ENCODE assay signal across 9 cellular contexts in the genomic region with DNA sequence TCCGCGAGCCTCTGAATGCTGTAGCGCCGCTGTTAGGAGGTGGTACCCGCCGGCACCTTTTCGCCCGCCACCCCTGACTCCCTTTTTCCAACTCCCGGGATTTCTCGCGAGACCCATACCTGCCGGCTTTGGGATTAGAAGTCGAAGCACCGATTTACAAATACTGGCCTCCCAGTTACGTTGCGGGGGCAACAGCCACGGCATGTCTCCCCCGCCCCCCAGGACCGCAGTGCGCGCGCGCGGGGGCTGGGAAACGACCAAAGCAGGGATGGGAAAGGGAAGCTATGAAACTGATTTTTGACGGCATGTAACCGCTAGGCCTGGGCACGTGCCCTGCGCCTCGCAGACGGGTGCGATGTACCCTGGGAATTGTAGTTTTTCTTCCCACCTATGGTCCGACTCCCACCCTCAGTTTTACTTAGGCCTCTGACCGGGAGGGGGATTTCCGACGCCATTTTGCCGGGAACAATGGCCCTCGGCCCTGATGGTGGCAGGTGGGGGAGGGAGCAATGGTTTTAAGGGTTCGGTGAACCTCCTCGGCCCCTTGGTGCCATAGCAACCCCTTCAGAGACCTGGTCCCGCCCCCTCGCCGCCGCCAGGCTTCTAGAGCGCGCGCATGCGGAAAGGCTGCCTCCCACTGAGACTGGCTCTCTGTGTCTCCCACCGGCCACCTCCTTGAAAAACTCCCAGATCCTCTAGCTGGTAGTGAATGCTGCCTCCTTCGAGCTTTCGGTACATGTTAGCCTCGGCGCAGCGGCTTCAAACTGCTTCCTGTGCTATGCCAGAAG. TPM values are rescaled to one million over a fixed set of nuclear protein-coding genes. Genes with fewer than 3 reads are reported as not detected.
DNase-seq lines count a peak whose midpoint lies in the region; ATAC-seq and TF ChIP-seq lines count a peak whose summit lies in the region.
"Had no signal": no experiment of that assay in that cellular context is flagged by ENCODE, and none has a peak within 500 bp of the region (broad histone marks: within the 10 kb centered on the region; RNA-seq: fewer than 3 reads in every experiment).

No MANE protein-coding gene starts in this region.

- peak overlapping the region; percentile 74 for H3K27ac ChIP-seq in substantia nigra (ENCODE audit: low read depth, low read length, poor library complexity, severe bottlenecking)
- H3K27ac ChIP-seq: BLaER1 had no signal

- peak overlapping the region; percentile 83 to 91 for H3K4me3 Mint-ChIP-seq in activated T-cell treated with anti-CD3 and anti-CD28 coated beads, Interleukin-2, amount 50 U/mL, for 72 hours
- H3K4me3 Mint-ChIP-seq in natural killer cell = peak overlapping the region; percentile 81

- peak overlapping the region; percentile 75 for H3K27ac Mint-ChIP-seq in activated T-cell treated with anti-CD3 and anti-CD28 coated beads, Interleukin-2, amount 50 U/mL, for 72 hours
- no peak overlapping the region for H3K27ac Mint-ChIP-seq in natural killer cell

- H3K4me1 Mint-ChIP-seq in activated T-cell treated with anti-CD3 and anti-CD28 coated beads, Interleukin-2, amount 50 U/mL, for 72 hours (ENCODE audit: low read depth) = peaks cover 8% of the 10 kb centered on the region
- H3K4me1 Mint-ChIP-seq in natural killer cell = peaks cover 8 to 27% of the 10 kb centered on the region in 2 donors

- TF ChIP-seq CTCF in fibroblast of mammary gland (conservative IDR thresholded peaks at IDR 0.05; ENCODE audit: control insufficient read depth, insufficient read depth, low read depth, low read length) = no peak
- no peak for TF ChIP-seq CTCF in natural killer cell (IDR thresholded peaks at IDR 0.05)

- H3K36me3 Mint-ChIP-seq in activated T-cell treated with anti-CD3 and anti-CD28 coated beads, Interleukin-2, amount 50 U/mL, for 72 hours (ENCODE audit: insufficient read depth in 2 of 2) = peaks cover 0 to 1% of the 10 kb centered on the region in 2 donors
- no peaks in the 10 kb centered on the region for H3K36me3 Mint-ChIP-seq in natural killer cell

- no peaks in the 10 kb centered on the region for H3K9me3 Mint-ChIP-seq in activated T-cell treated with anti-CD3 and anti-CD28 coated beads, Interleukin-2, amount 50 U/mL, for 72 hours
- H3K9me3 Mint-ChIP-seq in natural killer cell = no peaks in the 10 kb centered on the region

- H3K27me3 Mint-ChIP-seq in activated T-cell treated with anti-CD3 and anti-CD28 coated beads, Interleukin-2, amount 50 U/mL, for 72 hours (ENCODE audit: low read depth) = peaks cover 50% of the 10 kb centered on the region
- peaks cover 34 to 46% of the 10 kb centered on the region in 2 donors for H3K27me3 Mint-ChIP-seq in natural killer cell (ENCODE audit: low read depth in 2 of 2)

- intact Hi-C loops in natural killer cell (cut with micrococcal nuclease) = no loop called here

- DNase-seq in SHP77 (lab: John Stamatoyannopoulos, UW) (peak; percentile 44 to 52), SHP77 treated with DMSO at 0.1 percent for 48 hours (lab: John Stamatoyannopoulos, UW) (no peak), NCI-H446 treated with DMSO at 0.1 percent for 48 hours (lab: John Stamatoyannopoulos, UW) (peak; percentile 10), fibroblast of mammary gland (ENCODE audit: low read depth) (peak; percentile 22), natural killer cell (no peak), substantia nigra (lab: John Stamatoyannopoulos, UW) (peak; percentile 8 to 88 (median 60))
- DNase-seq in activated T-cell treated with anti-CD3 and anti-CD28 coated beads, Interleukin-2, amount 50 U/mL, for 72 hours = peak; percentile 52 to 58

- H3K4me3 ChIP-seq in fibroblast of mammary gland (ENCODE audit: control insufficient read depth, low read depth, low read length) = peak overlapping the region; percentile 52
- H3K4me3 ChIP-seq: BLaER1 had no signal

- ATAC-seq in activated T-cell treated with anti-CD3 and anti-CD28 coated beads, Interleukin-2, amount 50 U/mL, for 72 hours (replicated peaks in 1 of 2) = peak; percentile 59 to 68
- peak in 2 of 3 donors; percentile 53 to 55 for ATAC-seq in natural killer cell
- no peak for ATAC-seq in HG02973 (IDR thresholded peaks at IDR 0.05; ENCODE audit: unreplicated experiment)

RNA-seq across cellular contexts. Expression of a gene that starts 0.8 kb away (rescaled TPM):
- total RNA-seq in activated T-cell treated with anti-CD3 and anti-CD28 coated beads, Interleukin-2, amount 50 U/mL, for 72 hours = 1 to 10 TPM; 1.3 to 1.4 TPM
- total RNA-seq in natural killer cell = under 1 TPM in 2 of 3 donors, not detected in 1; 0.05 to 0.13 TPM

Comparison
In these comparisons a context has a peak if more than half of its experiments do, and no peak if none do; other contexts are left out.
1. DNase-seq: peak in SHP77 (2 of 2), NCI-H446 treated with DMSO at 0.1 percent for 48 hours (single experiment), activated T-cell treated with anti-CD3 and anti-CD28 coated beads, Interleukin-2, amount 50 U/mL, for 72 hours (2 of 2), fibroblast of mammary gland (single experiment) and substantia nigra (49 of 49); none in SHP77 treated with DMSO at 0.1 percent for 48 hours (single experiment) and natural killer cell (single experiment).